1 cellular context compared by ENCODE assay signal in the genomic region with DNA sequence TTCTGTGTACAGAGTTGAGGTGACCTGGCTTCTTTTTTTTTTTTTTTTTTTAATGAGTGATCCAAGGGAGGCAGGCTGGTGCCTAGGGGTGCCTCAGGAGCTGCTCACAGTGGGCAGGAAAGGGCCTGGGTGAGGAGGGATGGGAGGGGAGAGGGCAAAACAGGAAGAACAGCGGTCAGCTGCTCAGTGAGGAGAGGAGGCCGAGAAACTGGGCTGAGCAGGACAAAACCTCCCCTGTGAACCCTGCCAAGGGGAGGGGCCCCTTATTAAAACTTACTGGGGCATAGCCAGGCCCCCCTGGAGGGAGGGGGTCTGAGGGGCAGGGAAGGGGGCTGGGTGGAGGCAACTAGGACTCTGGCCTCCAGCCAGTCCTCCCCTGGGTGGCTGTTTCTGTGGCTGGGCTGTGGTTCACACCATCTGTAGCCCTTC.
TF ChIP-seq lines count a peak whose summit lies in the region.

No MANE protein-coding gene starts in this region.

TF ChIP-seq in SK-N-SH, 30 proteins besides CTCF, POLR2A, EP300 and RAD21 (continued from another document):
- TF ChIP-seq, protein P1, sequence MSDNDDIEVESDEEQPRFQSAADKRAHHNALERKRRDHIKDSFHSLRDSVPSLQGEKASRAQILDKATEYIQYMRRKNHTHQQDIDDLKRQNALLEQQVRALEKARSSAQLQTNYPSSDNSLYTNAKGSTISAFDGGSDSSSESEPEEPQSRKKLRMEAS (IDR thresholded peaks at IDR 0.05; ENCODE audit: low read depth) = no peak
- TF ChIP-seq MXI1 (IDR thresholded peaks at IDR 0.05; ENCODE audit: low read depth, low read length) = no peak
- TF ChIP-seq MEF2A (IDR thresholded peaks at IDR 0.05; ENCODE audit: borderline replicate concordance, low read depth) = no peak
- TF ChIP-seq, protein P2, sequence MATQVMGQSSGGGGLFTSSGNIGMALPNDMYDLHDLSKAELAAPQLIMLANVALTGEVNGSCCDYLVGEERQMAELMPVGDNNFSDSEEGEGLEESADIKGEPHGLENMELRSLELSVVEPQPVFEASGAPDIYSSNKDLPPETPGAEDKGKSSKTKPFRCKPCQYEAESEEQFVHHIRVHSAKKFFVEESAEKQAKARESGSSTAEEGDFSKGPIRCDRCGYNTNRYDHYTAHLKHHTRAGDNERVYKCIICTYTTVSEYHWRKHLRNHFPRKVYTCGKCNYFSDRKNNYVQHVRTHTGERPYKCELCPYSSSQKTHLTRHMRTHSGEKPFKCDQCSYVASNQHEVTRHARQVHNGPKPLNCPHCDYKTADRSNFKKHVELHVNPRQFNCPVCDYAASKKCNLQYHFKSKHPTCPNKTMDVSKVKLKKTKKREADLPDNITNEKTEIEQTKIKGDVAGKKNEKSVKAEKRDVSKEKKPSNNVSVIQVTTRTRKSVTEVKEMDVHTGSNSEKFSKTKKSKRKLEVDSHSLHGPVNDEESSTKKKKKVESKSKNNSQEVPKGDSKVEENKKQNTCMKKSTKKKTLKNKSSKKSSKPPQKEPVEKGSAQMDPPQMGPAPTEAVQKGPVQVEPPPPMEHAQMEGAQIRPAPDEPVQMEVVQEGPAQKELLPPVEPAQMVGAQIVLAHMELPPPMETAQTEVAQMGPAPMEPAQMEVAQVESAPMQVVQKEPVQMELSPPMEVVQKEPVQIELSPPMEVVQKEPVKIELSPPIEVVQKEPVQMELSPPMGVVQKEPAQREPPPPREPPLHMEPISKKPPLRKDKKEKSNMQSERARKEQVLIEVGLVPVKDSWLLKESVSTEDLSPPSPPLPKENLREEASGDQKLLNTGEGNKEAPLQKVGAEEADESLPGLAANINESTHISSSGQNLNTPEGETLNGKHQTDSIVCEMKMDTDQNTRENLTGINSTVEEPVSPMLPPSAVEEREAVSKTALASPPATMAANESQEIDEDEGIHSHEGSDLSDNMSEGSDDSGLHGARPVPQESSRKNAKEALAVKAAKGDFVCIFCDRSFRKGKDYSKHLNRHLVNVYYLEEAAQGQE (IDR thresholded peaks at IDR 0.05; ENCODE audit: low read depth, low read length) = no peak
- no peak for TF ChIP-seq GABPA (IDR thresholded peaks at IDR 0.05; ENCODE audit: low read depth)
- no peak for TF ChIP-seq JUND (IDR thresholded peaks at IDR 0.05)
- TF ChIP-seq POLR2AphosphoS5 (IDR thresholded peaks at IDR 0.05; ENCODE audit: low read depth, low read length) = no peak
- TF ChIP-seq NRF1 (IDR thresholded peaks at IDR 0.05; ENCODE audit: low read depth, low read length) = no peak
- no peak for TF ChIP-seq RFX5 (IDR thresholded peaks at IDR 0.05; ENCODE audit: low read length)
- TF ChIP-seq FOXM1 (IDR thresholded peaks at IDR 0.05; ENCODE audit: low read depth) = no peak
- no peak for TF ChIP-seq SIN3A (IDR thresholded peaks at IDR 0.05; ENCODE audit: borderline replicate concordance, low read depth, low read length)
- TF ChIP-seq FOXJ3 (CRISPR knock-in tag; IDR thresholded peaks at IDR 0.05) = no peak
- no peak for TF ChIP-seq RCOR1 (IDR thresholded peaks at IDR 0.05; ENCODE audit: low read length)
- no peak for TF ChIP-seq EZH2phosphoT487 (IDR thresholded peaks at IDR 0.05; ENCODE audit: borderline replicate concordance, low read depth)
- TF ChIP-seq, protein P3, sequence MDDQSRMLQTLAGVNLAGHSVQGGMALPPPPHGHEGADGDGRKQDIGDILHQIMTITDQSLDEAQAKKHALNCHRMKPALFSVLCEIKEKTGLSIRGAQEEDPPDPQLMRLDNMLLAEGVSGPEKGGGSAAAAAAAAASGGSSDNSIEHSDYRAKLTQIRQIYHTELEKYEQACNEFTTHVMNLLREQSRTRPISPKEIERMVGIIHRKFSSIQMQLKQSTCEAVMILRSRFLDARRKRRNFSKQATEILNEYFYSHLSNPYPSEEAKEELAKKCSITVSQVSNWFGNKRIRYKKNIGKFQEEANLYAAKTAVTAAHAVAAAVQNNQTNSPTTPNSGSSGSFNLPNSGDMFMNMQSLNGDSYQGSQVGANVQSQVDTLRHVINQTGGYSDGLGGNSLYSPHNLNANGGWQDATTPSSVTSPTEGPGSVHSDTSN (IDR thresholded peaks at IDR 0.05) = no peak
TF ChIP-seq in SK-N-SH: peak in this region for 0.
